ENCODE assay signal across 7 cellular contexts in genomic region chr15:90716976-90717821, GRCh38.
DNase-seq lines count a peak whose midpoint lies in the region; ATAC-seq lines count a peak whose summit lies in the region.

Gene BLM, plus strand, starts transcription at chr15:90717346. Its CDS starts 30,047 bp downstream, at chr15:90747393.

- peak; percentile 97 to 98 for DNase-seq in NCI-H2081 (lab: John Stamatoyannopoulos, UW)
- DNase-seq in T1000 (lab: John Stamatoyannopoulos, UW), result peak; percentile 92
- peak; percentile 99 for DNase-seq in astrocyte of the hippocampus (ENCODE audit: low read depth, low spot score)
- peak; percentile 96 to 97 for DNase-seq in hippocampal formation (lab: John Stamatoyannopoulos, UW)
- peak; percentile 97 for DNase-seq in retina

- peak; percentile 96 for ATAC-seq in GM18508 (IDR thresholded peaks at IDR 0.05; ENCODE audit: insufficient read depth, unreplicated experiment)
- peak; percentile 96 for ATAC-seq in HG03025 (IDR thresholded peaks at IDR 0.05; ENCODE audit: low FRiP score, unreplicated experiment)

Comparison
In these comparisons a context has a peak if more than half of its experiments do, and no peak if none do; other contexts are left out.
1. Peak in every context shown above with its lines: DNase-seq and ATAC-seq.